In the genomic region with DNA sequence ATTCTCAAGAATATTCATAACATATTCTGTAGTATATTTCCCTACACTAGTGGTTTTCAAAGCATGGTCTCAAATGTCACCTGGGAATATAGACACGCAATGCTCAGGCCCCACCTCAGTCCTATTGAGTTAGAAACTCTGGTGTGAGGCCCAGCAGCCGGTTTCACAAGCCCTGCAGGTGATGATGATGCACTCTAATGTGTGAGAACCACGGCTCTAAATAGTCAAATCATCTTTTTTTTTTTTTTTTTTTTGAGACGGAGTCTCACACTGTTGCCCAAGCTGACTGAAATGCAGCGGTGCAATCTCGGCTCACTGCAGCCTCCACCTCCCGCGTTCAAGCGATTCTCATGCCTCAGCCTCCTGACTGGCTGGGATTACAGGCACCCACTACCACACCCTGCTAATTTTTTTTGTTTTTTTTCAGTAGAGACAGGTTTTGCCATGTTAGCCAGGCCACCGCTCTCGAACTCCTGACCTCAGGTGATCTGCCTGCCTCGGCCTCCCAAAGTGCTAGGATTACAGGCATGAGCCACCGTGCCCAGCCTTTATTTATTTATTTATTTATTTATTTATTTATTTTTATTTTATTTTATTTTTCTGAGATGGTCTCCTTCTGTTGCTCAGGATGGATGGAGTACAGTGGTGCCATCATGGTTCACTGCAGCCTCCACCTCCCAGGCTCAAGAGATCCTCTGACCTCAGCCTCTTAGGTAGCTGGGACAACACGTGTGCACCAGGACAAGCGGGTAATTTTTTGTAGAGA, we compare ENCODE assay signal across 11 cellular contexts. TPM values are rescaled to one million over a fixed set of nuclear protein-coding genes. Genes with fewer than 3 reads are reported as not detected.
DNase-seq lines count a peak whose midpoint lies in the region; ATAC-seq and TF ChIP-seq lines count a peak whose summit lies in the region.
"Not testable (repeated sequence)": the region's sequence is repeated elsewhere in the genome, so short reads cannot be mapped to it uniquely, and the experiment has no call there.
"Had no signal": no experiment of that assay in that cellular context is flagged by ENCODE, and none has a peak within 500 bp of the region (broad histone marks: within the 10 kb centered on the region; RNA-seq: fewer than 3 reads in every experiment).

No MANE protein-coding gene starts in this region.

- POLR2A ChIA-PET in HEK293 (lab: Yijun Ruan, JAX): interaction anchor here (1.8 to 3.0 kb wide), 3 partner anchors 28 to 132 kb away, joined by 4 to 15 read pairs (median 4); a partner anchor contains a TSS

- not testable (repeated sequence) for H3K4me3 Mint-ChIP-seq in chondrocyte (ENCODE audit: unreplicated experiment); memory B cell

- not testable (repeated sequence) for H3K9me3 Mint-ChIP-seq in chondrocyte (ENCODE audit: low read depth); memory B cell

- H3K36me3 ChIP-seq in HEK293 (ENCODE audit: control insufficient read depth in 2 of 2, insufficient read depth in 1 of 2, low read length in 2 of 2): not testable (repeated sequence)

- CTCF ChIA-PET in HEK293 (lab: Yijun Ruan, JAX): interaction anchor here (0.7 to 1.9 kb wide), 4 partner anchors 26 to 564 kb away, joined by 3 to 8 read pairs (median 4); a partner anchor contains a TSS

- H3K4me1 Mint-ChIP-seq in chondrocyte (ENCODE audit: low read depth) (peaks cover 24% of the 10 kb centered on the region), memory B cell (peaks cover 10% of the 10 kb centered on the region)

- in situ Hi-C loops in GM13976 (cut with MboI; ENCODE audit: low sequenced_read_pairs, unreplicated experiment): not testable (repeated sequence)

- ATAC-seq in HG03175 (IDR thresholded peaks at IDR 0.05; ENCODE audit: unreplicated experiment) (peak; percentile 59), memory B cell (ENCODE audit: low read depth) (peak; percentile 51)

- intact Hi-C loops in posterior vena cava (cut with DNase I): not testable (repeated sequence)

- DNase-seq in GM13976 (ENCODE audit: low spot score) (peak; percentile 31), NAMALWA (ENCODE audit: low spot score) (peak; percentile 36), chondrocyte (ENCODE audit: low spot score) (peak; percentile 2), posterior vena cava (ENCODE audit: low spot score) (peak; percentile 56)
- not testable (repeated sequence) for DNase-seq in memory B cell (ENCODE audit: low spot score in 2 of 2)

- not testable (repeated sequence) for H3K27me3 Mint-ChIP-seq in chondrocyte (ENCODE audit: low read depth); memory B cell

- H3K4me3 ChIP-seq in HEK293 (ENCODE audit: low read depth, low read length): not testable (repeated sequence)

- not testable (repeated sequence) for H3K27ac Mint-ChIP-seq in chondrocyte (ENCODE audit: unreplicated experiment); memory B cell

- not testable (repeated sequence) for H3K4me1 ChIP-seq in HEK293 (ENCODE audit: control insufficient read depth, insufficient read depth, low read length)

- not testable (repeated sequence) for H3K36me3 Mint-ChIP-seq in chondrocyte (ENCODE audit: low read depth); memory B cell

- H3K9me3 ChIP-seq in HEK293 (ENCODE audit: control insufficient read depth, insufficient read depth, low read depth, low read length): not testable (repeated sequence)

- not testable (repeated sequence) for TF ChIP-seq CTCF in GM13976 (IDR thresholded peaks at IDR 0.05; ENCODE audit: borderline replicate concordance, control extremely low read depth, extremely low read depth, insufficient read depth, missing control alignments); HEK293 (tag by site-specific recombination; IDR thresholded peaks at IDR 0.05); chondrocyte (IDR thresholded peaks at IDR 0.05)

- not testable (repeated sequence) for H3K27ac ChIP-seq in HEK293 (ENCODE audit: extremely low read depth, low read depth, low read length)

TF ChIP-seq in HEK293, 187 proteins besides CTCF, POLR2A, EP300 and RAD21 (continues in another document):
- TF ChIP-seq ZNF623 (tag by site-specific recombination; IDR thresholded peaks at IDR 0.05) (peak; percentile 40; the same call in 1 of the 2 replicates), ZNF394 (tag by site-specific recombination; IDR thresholded peaks at IDR 0.05; ENCODE audit: borderline replicate concordance) (peak; percentile 71; the same call in 1 of the 2 replicates), ZBTB8A (tag by site-specific recombination; IDR thresholded peaks at IDR 0.05) (peak; percentile 30; the same call in 1 of the 2 replicates), ZNF426 (tag by site-specific recombination; IDR thresholded peaks at IDR 0.05) (peak; percentile 44)
- TF ChIP-seq, protein P1, sequence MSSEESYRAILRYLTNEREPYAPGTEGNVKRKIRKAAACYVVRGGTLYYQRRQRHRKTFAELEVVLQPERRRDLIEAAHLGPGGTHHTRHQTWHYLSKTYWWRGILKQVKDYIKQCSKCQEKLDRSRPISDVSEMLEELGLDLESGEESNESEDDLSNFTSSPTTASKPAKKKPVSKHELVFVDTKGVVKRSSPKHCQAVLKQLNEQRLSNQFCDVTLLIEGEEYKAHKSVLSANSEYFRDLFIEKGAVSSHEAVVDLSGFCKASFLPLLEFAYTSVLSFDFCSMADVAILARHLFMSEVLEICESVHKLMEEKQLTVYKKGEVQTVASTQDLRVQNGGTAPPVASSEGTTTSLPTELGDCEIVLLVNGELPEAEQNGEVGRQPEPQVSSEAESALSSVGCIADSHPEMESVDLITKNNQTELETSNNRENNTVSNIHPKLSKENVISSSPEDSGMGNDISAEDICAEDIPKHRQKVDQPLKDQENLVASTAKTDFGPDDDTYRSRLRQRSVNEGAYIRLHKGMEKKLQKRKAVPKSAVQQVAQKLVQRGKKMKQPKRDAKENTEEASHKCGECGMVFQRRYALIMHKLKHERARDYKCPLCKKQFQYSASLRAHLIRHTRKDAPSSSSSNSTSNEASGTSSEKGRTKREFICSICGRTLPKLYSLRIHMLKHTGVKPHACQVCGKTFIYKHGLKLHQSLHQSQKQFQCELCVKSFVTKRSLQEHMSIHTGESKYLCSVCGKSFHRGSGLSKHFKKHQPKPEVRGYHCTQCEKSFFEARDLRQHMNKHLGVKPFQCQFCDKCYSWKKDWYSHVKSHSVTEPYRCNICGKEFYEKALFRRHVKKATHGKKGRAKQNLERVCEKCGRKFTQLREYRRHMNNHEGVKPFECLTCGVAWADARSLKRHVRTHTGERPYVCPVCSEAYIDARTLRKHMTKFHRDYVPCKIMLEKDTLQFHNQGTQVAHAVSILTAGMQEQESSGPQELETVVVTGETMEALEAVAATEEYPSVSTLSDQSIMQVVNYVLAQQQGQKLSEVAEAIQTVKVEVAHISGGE (tag by site-specific recombination; conservative IDR thresholded peaks at IDR 0.05; ENCODE audit: low read depth): 0 out of 2 replicates have a peak, but pooled peaks have one; percentile 20
- TF ChIP-seq, protein P2, sequence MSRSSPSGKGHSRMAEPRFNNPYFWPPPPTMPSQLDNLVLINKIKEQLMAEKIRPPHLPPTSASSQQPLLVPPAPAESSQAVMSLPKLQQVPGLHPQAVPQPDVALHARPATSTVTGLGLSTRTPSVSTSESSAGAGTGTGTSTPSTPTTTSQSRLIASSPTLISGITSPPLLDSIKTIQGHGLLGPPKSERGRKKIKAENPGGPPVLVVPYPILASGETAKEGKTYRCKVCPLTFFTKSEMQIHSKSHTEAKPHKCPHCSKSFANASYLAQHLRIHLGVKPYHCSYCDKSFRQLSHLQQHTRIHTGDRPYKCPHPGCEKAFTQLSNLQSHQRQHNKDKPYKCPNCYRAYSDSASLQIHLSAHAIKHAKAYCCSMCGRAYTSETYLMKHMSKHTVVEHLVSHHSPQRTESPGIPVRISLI (tag by site-specific recombination; IDR thresholded peaks at IDR 0.05): 0 out of 2 replicates have a peak, but pooled peaks have one; percentile 61
- TF ChIP-seq, protein P3, sequence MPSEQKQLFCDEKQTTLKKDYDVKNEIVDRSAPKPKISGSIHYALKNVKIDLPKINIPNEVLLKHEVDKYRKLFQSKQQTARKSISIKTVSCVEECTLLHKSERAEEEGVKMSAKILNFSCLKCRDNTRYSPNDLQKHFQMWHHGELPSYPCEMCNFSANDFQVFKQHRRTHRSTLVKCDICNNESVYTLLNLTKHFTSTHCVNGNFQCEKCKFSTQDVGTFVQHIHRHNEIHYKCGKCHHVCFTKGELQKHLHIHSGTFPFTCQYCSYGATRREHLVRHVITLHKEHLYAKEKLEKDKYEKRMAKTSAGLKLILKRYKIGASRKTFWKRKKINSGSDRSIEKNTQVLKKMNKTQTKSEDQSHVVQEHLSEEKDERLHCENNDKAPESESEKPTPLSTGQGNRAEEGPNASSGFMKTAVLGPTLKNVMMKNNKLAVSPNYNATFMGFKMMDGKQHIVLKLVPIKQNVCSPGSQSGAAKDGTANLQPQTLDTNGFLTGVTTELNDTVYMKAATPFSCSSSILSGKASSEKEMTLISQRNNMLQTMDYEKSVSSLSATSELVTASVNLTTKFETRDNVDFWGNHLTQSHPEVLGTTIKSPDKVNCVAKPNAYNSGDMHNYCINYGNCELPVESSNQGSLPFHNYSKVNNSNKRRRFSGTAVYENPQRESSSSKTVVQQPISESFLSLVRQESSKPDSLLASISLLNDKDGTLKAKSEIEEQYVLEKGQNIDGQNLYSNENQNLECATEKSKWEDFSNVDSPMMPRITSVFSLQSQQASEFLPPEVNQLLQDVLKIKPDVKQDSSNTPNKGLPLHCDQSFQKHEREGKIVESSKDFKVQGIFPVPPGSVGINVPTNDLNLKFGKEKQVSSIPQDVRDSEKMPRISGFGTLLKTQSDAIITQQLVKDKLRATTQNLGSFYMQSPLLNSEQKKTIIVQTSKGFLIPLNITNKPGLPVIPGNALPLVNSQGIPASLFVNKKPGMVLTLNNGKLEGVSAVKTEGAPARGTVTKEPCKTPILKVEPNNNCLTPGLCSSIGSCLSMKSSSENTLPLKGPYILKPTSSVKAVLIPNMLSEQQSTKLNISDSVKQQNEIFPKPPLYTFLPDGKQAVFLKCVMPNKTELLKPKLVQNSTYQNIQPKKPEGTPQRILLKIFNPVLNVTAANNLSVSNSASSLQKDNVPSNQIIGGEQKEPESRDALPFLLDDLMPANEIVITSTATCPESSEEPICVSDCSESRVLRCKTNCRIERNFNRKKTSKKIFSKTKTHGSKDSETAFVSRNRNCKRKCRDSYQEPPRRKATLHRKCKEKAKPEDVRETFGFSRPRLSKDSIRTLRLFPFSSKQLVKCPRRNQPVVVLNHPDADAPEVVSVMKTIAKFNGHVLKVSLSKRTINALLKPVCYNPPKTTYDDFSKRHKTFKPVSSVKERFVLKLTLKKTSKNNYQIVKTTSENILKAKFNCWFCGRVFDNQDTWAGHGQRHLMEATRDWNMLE (tag by site-specific recombination; conservative IDR thresholded peaks at IDR 0.05; ENCODE audit: low read depth): peak; percentile 63; the same call in 1 of the 2 replicates

RNA-seq across cellular contexts. Expression of a gene that starts 2.0 kb away (rescaled TPM):
- 69.8 to 85.9 TPM (median 77.6 TPM) in 3 replicates for total RNA-seq in chondrocyte
- 10 to 100 TPM; 29.0 to 33.2 TPM for total RNA-seq in posterior vena cava

RNA-seq across cellular contexts. Expression of a gene that starts 13.0 kb away (rescaled TPM):
- 20.6 to 25.1 TPM (median 22.0 TPM) in 3 replicates for total RNA-seq in chondrocyte
- 10 to 100 TPM; 11.7 to 25.3 TPM for total RNA-seq in posterior vena cava

RNA-seq across cellular contexts. Expression of a gene that starts 34.6 kb away (rescaled TPM):
- total RNA-seq in chondrocyte: 105 to 158 TPM (median 109 TPM) in 3 replicates
- 100 to 1,000 TPM; 122 to 169 TPM for total RNA-seq in posterior vena cava

RNA-seq across cellular contexts. Expression of a gene that starts 51.2 kb away (rescaled TPM):
- total RNA-seq in chondrocyte: 0.15 TPM in 1 of 3 replicates, not detected in the others
- not detected for total RNA-seq in posterior vena cava
- total RNA-seq: A172; CD4-positive, CD25-positive, alpha-beta regulatory T cell; GM23248; IMR-90 had no signal
